15 cellular contexts compared by ENCODE assay signal in the genomic region with DNA sequence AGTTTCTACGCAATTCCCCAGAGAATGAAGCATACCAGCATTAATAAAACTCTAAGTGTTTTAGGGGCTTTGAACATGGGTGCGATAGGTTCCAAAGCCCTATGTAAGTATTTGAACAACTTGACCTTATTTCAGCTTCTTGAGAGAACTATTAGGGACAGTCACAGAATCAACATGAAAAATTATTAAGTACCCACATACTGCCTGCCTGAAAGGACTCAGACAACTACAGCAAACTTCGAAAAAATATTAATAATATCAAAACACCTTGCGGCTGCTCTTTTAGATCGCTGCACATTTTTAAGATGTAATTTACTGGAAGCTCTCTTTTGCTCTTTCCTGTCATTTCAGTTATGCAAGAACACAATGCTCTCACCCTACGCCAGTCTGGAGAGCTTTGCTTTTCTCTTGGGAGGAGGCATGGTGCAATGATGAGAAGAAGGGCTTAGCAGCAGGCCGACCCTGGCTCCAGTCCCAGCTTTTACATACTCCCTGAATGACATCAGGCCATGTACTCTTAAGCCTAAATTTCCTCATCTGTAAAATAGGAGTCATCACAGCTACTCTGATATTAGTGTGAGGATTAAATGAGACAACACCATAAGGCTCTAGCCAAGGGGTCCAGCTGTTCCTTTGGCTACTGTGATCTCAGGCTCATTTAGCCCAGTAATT.
DNase-seq lines count a peak whose midpoint lies in the region; ATAC-seq and TF ChIP-seq lines count a peak whose summit lies in the region.
"Had no signal": no experiment of that assay in that cellular context is flagged by ENCODE, and none has a peak within 500 bp of the region (broad histone marks: within the 10 kb centered on the region; RNA-seq: fewer than 3 reads in every experiment).

No MANE protein-coding gene starts in this region.

- no peak overlapping the region for H3K27ac Mint-ChIP-seq in T-helper 2 cell treated with Interferon-gamma antibody and Interleukin-4, amounts not matched to agents 5 μg/mL and 100 μg/mL, for 36 hours
- H3K27ac Mint-ChIP-seq: activated T-helper 17 cell treated with anti-CD3 and anti-CD28 coated beads, Interleukin-2, amount 50 U/mL, for 72 hours; CD8-positive, alpha-beta memory T cell; neural progenitor cell had no signal

- DNase-seq in AG20443 (ENCODE audit: low spot score) (peak; percentile 62), NCI-H82 (lab: John Stamatoyannopoulos, UW) (peak; percentile 82), fibroblast of pulmonary artery (ENCODE audit: low read depth) (peak; percentile 27), posterior vena cava (ENCODE audit: low spot score) (peak; percentile 90), inferior parietal cortex (ENCODE audit: extremely low spot score) (no peak), HuH-7.5 (ENCODE audit: low spot score) (no peak)
- DNase-seq in T-helper 2 cell treated with Interferon-gamma antibody and Interleukin-4, amounts not matched to agents 5 μg/mL and 100 μg/mL, for 36 hours (ENCODE audit: low spot score): no peak
- DNase-seq: CD8-positive, alpha-beta memory T cell; NCI-H2107; RPMI8226 had no signal

- no peaks in the 10 kb centered on the region for H3K4me1 Mint-ChIP-seq in T-helper 2 cell treated with Interferon-gamma antibody and Interleukin-4, amounts not matched to agents 5 μg/mL and 100 μg/mL, for 36 hours (ENCODE audit: low read depth)
- H3K4me1 Mint-ChIP-seq: activated T-helper 17 cell treated with anti-CD3 and anti-CD28 coated beads, Interleukin-2, amount 50 U/mL, for 72 hours; CD8-positive, alpha-beta memory T cell; neural progenitor cell had no signal

- no peak overlapping the region for H3K4me3 ChIP-seq in fibroblast of pulmonary artery (replicated peaks; ENCODE audit: low read depth, low read length)
- H3K4me3 ChIP-seq: neural progenitor cell, vagina had no signal

- no peaks in the 10 kb centered on the region for H3K36me3 Mint-ChIP-seq in T-helper 2 cell treated with Interferon-gamma antibody and Interleukin-4, amounts not matched to agents 5 μg/mL and 100 μg/mL, for 36 hours (ENCODE audit: low read depth)
- H3K36me3 Mint-ChIP-seq: neural progenitor cell had no signal

- TF ChIP-seq CTCF in fibroblast of pulmonary artery (IDR thresholded peaks at IDR 0.05; ENCODE audit: low read length, missing control alignments): no peak

- H3K27me3 Mint-ChIP-seq in T-helper 2 cell treated with Interferon-gamma antibody and Interleukin-4, amounts not matched to agents 5 μg/mL and 100 μg/mL, for 36 hours (ENCODE audit: low read depth): no peaks in the 10 kb centered on the region

- ATAC-seq in HG02588 (IDR thresholded peaks at IDR 0.05; ENCODE audit: unreplicated experiment): no peak
- ATAC-seq: activated T-helper 17 cell treated with anti-CD3 and anti-CD28 coated beads, Interleukin-2, amount 50 U/mL, for 72 hours; HepG2 had no signal

- no peaks in the 10 kb centered on the region for H3K9me3 Mint-ChIP-seq in T-helper 2 cell treated with Interferon-gamma antibody and Interleukin-4, amounts not matched to agents 5 μg/mL and 100 μg/mL, for 36 hours
- H3K9me3 Mint-ChIP-seq: activated T-helper 17 cell treated with anti-CD3 and anti-CD28 coated beads, Interleukin-2, amount 50 U/mL, for 72 hours; neural progenitor cell had no signal

- H3K4me3 Mint-ChIP-seq in T-helper 2 cell treated with Interferon-gamma antibody and Interleukin-4, amounts not matched to agents 5 μg/mL and 100 μg/mL, for 36 hours: no peak overlapping the region
- H3K4me3 Mint-ChIP-seq: activated T-helper 17 cell treated with anti-CD3 and anti-CD28 coated beads, Interleukin-2, amount 50 U/mL, for 72 hours; CD8-positive, alpha-beta memory T cell; neural progenitor cell had no signal

- intact Hi-C loops in posterior vena cava (cut with DNase I): no loop called here

Comparison
In these comparisons a context has a peak if more than half of its experiments do, and no peak if none do; other contexts are left out.
1. DNase-seq: peak in AG20443 (single experiment), NCI-H82 (single experiment), fibroblast of pulmonary artery (single experiment) and posterior vena cava (single experiment); none in inferior parietal cortex (single experiment), HuH-7.5 (single experiment) and T-helper 2 cell treated with Interferon-gamma antibody and Interleukin-4, amounts not matched to agents 5 μg/mL and 100 μg/mL, for 36 hours (single experiment).